ENCODE assay signal across 8 cellular contexts in the genomic region with DNA sequence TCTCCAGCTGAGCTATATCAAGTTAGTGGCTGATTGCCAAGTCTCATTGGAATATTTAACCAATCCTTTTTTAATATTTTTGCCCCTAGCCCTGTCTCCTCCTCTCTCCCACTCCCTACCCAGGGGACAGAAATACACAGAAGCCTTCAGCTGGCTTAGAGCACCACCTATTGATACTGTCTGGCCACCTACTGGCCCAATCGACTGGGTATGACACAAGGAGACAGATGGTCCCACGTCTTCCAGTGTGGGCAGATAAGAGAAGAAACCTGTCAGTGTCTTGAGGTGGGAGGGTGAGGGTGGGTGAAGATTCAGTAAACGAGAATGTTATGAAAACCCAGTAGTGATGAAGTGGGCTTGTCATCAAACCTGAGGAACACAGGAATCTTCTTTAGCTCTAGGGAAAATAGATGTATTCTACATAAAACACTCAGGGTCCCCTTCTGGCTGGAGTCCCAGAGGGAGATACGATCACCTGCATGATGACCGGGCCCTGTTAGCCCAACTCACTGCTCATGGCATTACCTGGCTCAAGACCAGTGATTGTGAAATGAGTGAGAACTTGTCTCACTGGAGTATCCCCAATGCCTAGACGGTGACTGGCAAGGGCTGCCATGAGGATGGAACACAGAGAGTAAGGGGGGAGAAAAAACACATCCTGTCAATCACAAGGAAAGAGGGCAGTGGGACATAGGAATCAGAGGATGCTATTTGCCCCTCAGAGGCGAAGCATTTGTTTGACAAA. TPM values are rescaled to one million over a fixed set of nuclear protein-coding genes. Genes with fewer than 3 reads are reported as not detected.
DNase-seq lines count a peak whose midpoint lies in the region; ATAC-seq and TF ChIP-seq lines count a peak whose summit lies in the region.

No MANE protein-coding gene starts in this region.

- in situ Hi-C loops in KBM-7 (cut with MboI; ENCODE audit: low pct_unique_long_range_greater_than_20kb, low sequenced_read_pairs) = loop anchor here (10.0 kb wide), 1 partner anchor 254 kb away; no protein-coding TSS in a partner anchor

- no peak overlapping the region for H3K4me3 ChIP-seq in suprapubic skin

- no peak for TF ChIP-seq POLR2A in suprapubic skin (IDR thresholded peaks at IDR 0.05)

- peaks cover 53% of the 10 kb centered on the region for H3K36me3 ChIP-seq in suprapubic skin

- no peaks in the 10 kb centered on the region for H3K27me3 ChIP-seq in suprapubic skin

- H3K4me1 ChIP-seq in suprapubic skin = no peaks in the 10 kb centered on the region

- 63% methylated on average over 7 of the region's 7 CpGs for WGBS in suprapubic skin

- H3K27ac ChIP-seq in suprapubic skin = no peak overlapping the region

- no peak for TF ChIP-seq EP300 in suprapubic skin (IDR thresholded peaks at IDR 0.05)

- no peaks in the 10 kb centered on the region for H3K9me3 ChIP-seq in suprapubic skin

- TF ChIP-seq CTCF in suprapubic skin (IDR thresholded peaks at IDR 0.05) = peak in 1 of 2 donors; percentile 37

- DNase-seq in EH (ENCODE audit: low read depth) (peak; percentile 65), KBM-7 (peak; percentile 43), glomerular visceral epithelial cell (ENCODE audit: extremely low spot score) (peak; percentile 28), putamen (ENCODE audit: low spot score) (peak; percentile 78), suprapubic skin (ENCODE audit: low spot score in 2 of 2) (no peak)
- DNase-seq in activated CD4-positive, alpha-beta T cell treated with anti-CD3 and anti-CD28 coated beads, Interleukin-2, amount 50 U/mL, for 1 hour = peak; percentile 27

- ATAC-seq in HG02885 (IDR thresholded peaks at IDR 0.05; ENCODE audit: poor library complexity, unreplicated experiment) (no peak), HG02970 (IDR thresholded peaks at IDR 0.05; ENCODE audit: low FRiP score, unreplicated experiment) (no peak)

RNA-seq across cellular contexts. Expression of a gene that starts 26.7 kb away (rescaled TPM):
- 10 to 100 TPM; 20.2 to 24.3 (median 21.2) TPM for total RNA-seq in suprapubic skin

RNA-seq across cellular contexts. Expression of a gene that starts 27.1 kb away (rescaled TPM):
- 100 to 1,000 TPM in 2 of 4 donors, 10 to 100 TPM in 2; 42.9 to 240 (median 108) TPM for total RNA-seq in suprapubic skin

Comparison
In these comparisons a context has a peak if more than half of its experiments do, and no peak if none do; other contexts are left out.
1. DNase-seq: peak in EH (single experiment), KBM-7 (single experiment), activated CD4-positive, alpha-beta T cell treated with anti-CD3 and anti-CD28 coated beads, Interleukin-2, amount 50 U/mL, for 1 hour (single experiment), glomerular visceral epithelial cell (single experiment) and putamen (single experiment); none in suprapubic skin (0 of 2).